18 cellular contexts compared by ENCODE assay signal in genomic region chr6:158539363-158539762, GRCh38. TPM values are rescaled to one million over a fixed set of nuclear protein-coding genes. Genes with fewer than 3 reads are reported as not detected.
A peak's percentile ranks its signal among the peaks of the same experiment; 100 is the strongest.
DNase-seq lines count a peak whose midpoint lies in the region; TF ChIP-seq lines count a peak whose summit lies in the region.
"Had no signal": no experiment of that assay in that cellular context is flagged by ENCODE, and none has a peak within 500 bp of the region (broad histone marks: within the 10 kb centered on the region; RNA-seq: fewer than 3 reads in every experiment).

No MANE protein-coding gene starts in this region.

- no peak overlapping the region for H3K18ac ChIP-seq in mesenchymal stem cell (ENCODE audit: low read depth in 1 of 2, low read length in 2 of 2)

- H2BK120ac ChIP-seq in mesenchymal stem cell (ENCODE audit: low read depth, low read length), result no peak overlapping the region

- H3K27me3 ChIP-seq in A673 (replicated peaks; ENCODE audit: insufficient read depth, low read depth, low read length, poor library complexity), result no peaks in the 10 kb centered on the region
- H3K27me3 ChIP-seq in left ventricle myocardium inferior (ENCODE audit: low read depth), result peaks cover 38% of the 10 kb centered on the region
- peaks cover 32 to 57% of the 10 kb centered on the region in 2 experiments for H3K27me3 ChIP-seq in mesenchymal stem cell (ENCODE audit: control insufficient read depth in 1 of 2, insufficient read depth in 1 of 2, low read length in 2 of 2)

- H2BK15ac ChIP-seq in mesenchymal stem cell (ENCODE audit: low read depth, poor library complexity, severe bottlenecking), result no peak overlapping the region

- BruUV-seq in A673 (replicated peaks; lab: Mats Ljungman, UMichigan), result no TSS peak

- H3K23ac ChIP-seq in mesenchymal stem cell (ENCODE audit: low read length in 2 of 2), result no peak overlapping the region

- H3K9me3 Mint-ChIP-seq in nephron, result no peaks in the 10 kb centered on the region
- H3K9me3 Mint-ChIP-seq: CD4-positive, alpha-beta T cell had no signal

- H3K4ac ChIP-seq in mesenchymal stem cell (ENCODE audit: low read depth in 1 of 2, low read length in 2 of 2), result no peak overlapping the region

- H4K8ac ChIP-seq in mesenchymal stem cell (ENCODE audit: low read length), result no peak overlapping the region

- H4K91ac ChIP-seq in mesenchymal stem cell (ENCODE audit: low read length), result no peak overlapping the region

- intact Hi-C loops in A673 (cut with micrococcal nuclease; ENCODE audit: unreplicated experiment) (no loop called here), left ventricle myocardium inferior (cut with micrococcal nuclease) (no loop called here)

- no peaks in the 10 kb centered on the region for H3K36me3 Mint-ChIP-seq in nephron (ENCODE audit: low read depth)

- H3K9ac ChIP-seq in SK-N-MC (ENCODE audit: insufficient read length) (no peak overlapping the region), mesenchymal stem cell (ENCODE audit: low read length) (no peak overlapping the region)

- H3K14ac ChIP-seq in mesenchymal stem cell (ENCODE audit: low read length in 2 of 2), result no peak overlapping the region

- 95% methylated on average over 9 of the region's 9 CpGs for WGBS in mesenchymal stem cell

- H3K4me2 ChIP-seq in mesenchymal stem cell (ENCODE audit: low read length, poor library complexity, severe bottlenecking), result no peak overlapping the region

- no peaks in the 10 kb centered on the region for H3K79me1 ChIP-seq in mesenchymal stem cell (replicated peaks; ENCODE audit: low read length, poor library complexity, severe bottlenecking)

- H2BK12ac ChIP-seq in mesenchymal stem cell (ENCODE audit: low read length in 2 of 2), result no peak overlapping the region

- TF ChIP-seq CTCF in A673 (conservative IDR thresholded peaks at IDR 0.05; ENCODE audit: low read depth, low read length), result no peak
- TF ChIP-seq CTCF in nephron (IDR thresholded peaks at IDR 0.05; ENCODE audit: unreplicated experiment in 3 of 3), result no peak
- no peak for TF ChIP-seq CTCF in left ventricle myocardium inferior (IDR thresholded peaks at IDR 0.05; ENCODE audit: borderline replicate concordance)

- peak overlapping the region; percentile 14 to 64 (median 53) for H3K4me3 Mint-ChIP-seq in nephron
- H3K4me3 Mint-ChIP-seq: B cell; CD4-positive, alpha-beta T cell had no signal

- no peak overlapping the region for H2AK5ac ChIP-seq in mesenchymal stem cell (ENCODE audit: low read length, severe bottlenecking)

- H3K9me3 ChIP-seq in A673 (ENCODE audit: low read depth, low read length, poor library complexity, severe bottlenecking) (no peaks in the 10 kb centered on the region), SK-N-MC (ENCODE audit: low read depth, low read length) (no peaks in the 10 kb centered on the region), left ventricle myocardium inferior (replicated peaks) (no peaks in the 10 kb centered on the region), mesenchymal stem cell (ENCODE audit: control insufficient read depth, low read length) (no peaks in the 10 kb centered on the region)

- no peak overlapping the region for H3K27ac Mint-ChIP-seq in nephron
- H3K27ac Mint-ChIP-seq: B cell; CD4-positive, alpha-beta T cell had no signal

- no peak overlapping the region for H2BK5ac ChIP-seq in mesenchymal stem cell (ENCODE audit: low read depth, low read length, poor library complexity, severe bottlenecking)

- H3K36me3 ChIP-seq in A673 (ENCODE audit: insufficient read depth, low read length, poor library complexity, severe bottlenecking) (no peaks in the 10 kb centered on the region), SK-N-MC (ENCODE audit: insufficient read depth, low read length) (no peaks in the 10 kb centered on the region), left ventricle myocardium inferior (no peaks in the 10 kb centered on the region), mesenchymal stem cell (ENCODE audit: control insufficient read depth in 1 of 2, insufficient read depth in 2 of 2, low read depth in 1 of 2, low read length in 2 of 2) (no peaks in the 10 kb centered on the region)

- POLR2A ChIA-PET in A673 (lab: Charles Lee; ENCODE audit: low non-redundant PET), result no interaction called here

- CTCF ChIA-PET in A673 (lab: Charles Lee), result interaction anchor here (0.8 to 0.9 kb wide), 2 partner anchors 9 to 20 kb away, joined by 3 to 5 read pairs; no protein-coding TSS in a partner anchor

- peaks cover 6% of the 10 kb centered on the region for H3K4me1 ChIP-seq in A673 (ENCODE audit: insufficient read depth, low read length, poor library complexity, severe bottlenecking)
- peaks cover 17% of the 10 kb centered on the region for H3K4me1 ChIP-seq in left ventricle myocardium inferior
- peaks cover 14% of the 10 kb centered on the region for H3K4me1 ChIP-seq in mesenchymal stem cell (ENCODE audit: control insufficient read depth, insufficient read depth, low read depth, low read length)

- DNase-seq in A673 (ENCODE audit: low spot score), result no peak
- peak; percentile 60 for DNase-seq in NCI-H1436 treated with DMSO at 0.1 percent for 48 hours (lab: John Stamatoyannopoulos, UW)
- DNase-seq in SK-N-MC (ENCODE audit: low read depth, low spot score), result no peak
- DNase-seq in left ventricle myocardium inferior, result no peak
- no peak for DNase-seq in AML-193 (lab: John Stamatoyannopoulos, UW)
- DNase-seq in mesenchymal stem cell, result no peak
- DNase-seq: Calu3; CD4-positive, alpha-beta T cell; DMS79 treated with DMSO at 0.1 percent for 48 hours; GF-D8; Karpas-422; NCI-H1105 treated with DMSO at 0.1 percent for 48 hours; NCI-H2081 treated with DMSO at 0.1 percent for 48 hours; NCI-H446; NCI-H82; SHP77 treated with DMSO at 0.1 percent for 48 hours had no signal

- H3K27ac ChIP-seq in A673 (ENCODE audit: low read depth, low read length, poor library complexity, severe bottlenecking) (peak overlapping the region; percentile 17), SK-N-MC (peak overlapping the region; percentile 38), left ventricle myocardium inferior (replicated peaks) (no peak overlapping the region), mesenchymal stem cell (ENCODE audit: low read length, poor library complexity, severe bottlenecking) (no peak overlapping the region)

- no peak overlapping the region for H2AFZ ChIP-seq in mesenchymal stem cell (ENCODE audit: low read depth, low read length)

- H3K4me1 Mint-ChIP-seq in nephron, result peaks cover 12% of the 10 kb centered on the region

- peaks cover 40% of the 10 kb centered on the region for H3K27me3 Mint-ChIP-seq in nephron (ENCODE audit: low read depth)

- H3K4me3 ChIP-seq in A673 (ENCODE audit: low read depth, low read length, poor library complexity, severe bottlenecking), result no peak overlapping the region
- H3K4me3 ChIP-seq in SK-N-MC, result peak overlapping the region; percentile 37
- H3K4me3 ChIP-seq in left ventricle myocardium inferior, result no peak overlapping the region
- no peak overlapping the region for H3K4me3 ChIP-seq in mesenchymal stem cell (ENCODE audit: insufficient read depth in 1 of 2, low read depth in 1 of 2, low read length in 2 of 2)

RNA-seq across cellular contexts. Expression of gene TMEM181, which starts 20.5 kb away (rescaled TPM):
- 29.4 and 31.6 TPM in 2 replicates for total RNA-seq in A673 (2021)
- 8.8 TPM for total RNA-seq in left ventricle myocardium inferior
- 30.8 TPM for polyA plus RNA-seq in mesenchymal stem cell (2013, experiment 1 of 2)
- polyA plus RNA-seq in mesenchymal stem cell (2013, experiment 2 of 2), result 31.9 TPM

Comparison
In these comparisons a context has a peak if more than half of its experiments do, and no peak if none do; other contexts are left out.
1. H3K27ac ChIP-seq: peak in A673 (single experiment) and SK-N-MC (single experiment); none in left ventricle myocardium inferior (single experiment) and mesenchymal stem cell (single experiment).